8 cellular contexts compared by ENCODE assay signal in genomic region chrX:46704767-46705386, GRCh38. TPM values are rescaled to one million over a fixed set of nuclear protein-coding genes. Genes with fewer than 3 reads are reported as not detected.
DNase-seq lines count a peak whose midpoint lies in the region; ATAC-seq and TF ChIP-seq lines count a peak whose summit lies in the region.

No MANE protein-coding gene starts in this region.

- no peak for TF ChIP-seq CTCF in upper lobe of left lung (IDR thresholded peaks at IDR 0.05)

- no peak overlapping the region for H3K9ac ChIP-seq in neuronal stem cell (ENCODE audit: low read depth, low read length, poor library complexity)

- 63 to 80% methylated on average over 3 of the region's 3 CpGs for WGBS in upper lobe of left lung, 2 donors
- no CpG with 5 or more reads among the region's 3 CpGs for WGBS in neuronal stem cell (ENCODE audit: extremely low coverage in 2 of 2, insufficient read length in 2 of 2, insufficient replicate concordance in 1 of 2), 2 donors

- no peak overlapping the region for H2AFZ ChIP-seq in neuronal stem cell (ENCODE audit: low read length)

- H2BK12ac ChIP-seq in neuronal stem cell (ENCODE audit: low read length), result no peak overlapping the region

- H3K27ac ChIP-seq in upper lobe of left lung (no peak overlapping the region), neuronal stem cell (replicated peaks; ENCODE audit: low read length) (no peak overlapping the region)

- no peak overlapping the region for H2AK5ac ChIP-seq in neuronal stem cell (ENCODE audit: low read depth, low read length)

- TF ChIP-seq EP300 in upper lobe of left lung (IDR thresholded peaks at IDR 0.05), result no peak

- no peak overlapping the region for H2BK15ac ChIP-seq in neuronal stem cell (ENCODE audit: low read length)

- no peaks in the 10 kb centered on the region for H3K27me3 Mint-ChIP-seq in activated T-helper 1 cell treated with anti-CD3 and anti-CD28 coated beads, Interleukin-12 subunit alpha, Interleukin-12 subunit beta, Interleukin-2, Interleukin-4 antibody, amounts not matched to agents 30 ng/mL and 10 ng/mL and 1 ng/mL, durations not matched to agents 14 hours and 24 hours and 36 hours (ENCODE audit: insufficient read depth)

- DNase-seq in AG20443 (ENCODE audit: low spot score) (peak; percentile 12), NCI-H524 treated with DMSO at 0.1 percent for 48 hours (lab: John Stamatoyannopoulos, UW) (no peak), upper lobe of left lung (no peak), neuronal stem cell (ENCODE audit: low spot score) (no peak)
- peak; percentile 32 for DNase-seq in activated T-helper 1 cell treated with anti-CD3 and anti-CD28 coated beads, Interleukin-12 subunit alpha, Interleukin-12 subunit beta, Interleukin-2, Interleukin-4 antibody, amounts not matched to agents 30 ng/mL and 10 ng/mL and 1 ng/mL, durations not matched to agents 14 hours and 24 hours and 36 hours (ENCODE audit: low spot score)
- peak; percentile 2 to 21 for DNase-seq in stimulated activated CD8-positive, alpha-beta memory T cell treated with anti-CD3 and anti-CD28 coated beads, Interleukin-7, amount 100 ng/mL, for 48 hours (ENCODE audit: extremely low read depth in 1 of 2, low read depth in 1 of 2)

- ATAC-seq in GM19395 (IDR thresholded peaks at IDR 0.05; ENCODE audit: unreplicated experiment) (peak; percentile 96), HG03342 (IDR thresholded peaks at IDR 0.05; ENCODE audit: unreplicated experiment) (peak; percentile 90), upper lobe of left lung (ENCODE audit: low FRiP score in 2 of 2) (no peak)

- no peak overlapping the region for H3K23ac ChIP-seq in neuronal stem cell (ENCODE audit: low read depth, low read length, poor library complexity)

- no peak overlapping the region for H4K91ac ChIP-seq in neuronal stem cell (ENCODE audit: low read depth, low read length, poor library complexity)

- H2BK5ac ChIP-seq in neuronal stem cell (ENCODE audit: low read length), result no peak overlapping the region

- no peak overlapping the region for H2BK120ac ChIP-seq in neuronal stem cell (ENCODE audit: low read depth, low read length)

- H3K36me3 Mint-ChIP-seq in activated T-helper 1 cell treated with anti-CD3 and anti-CD28 coated beads, Interleukin-12 subunit alpha, Interleukin-12 subunit beta, Interleukin-2, Interleukin-4 antibody, amounts not matched to agents 30 ng/mL and 10 ng/mL and 1 ng/mL, durations not matched to agents 14 hours and 24 hours and 36 hours (ENCODE audit: low read depth), result peaks cover 20% of the 10 kb centered on the region

- no peaks in the 10 kb centered on the region for H3K9me3 Mint-ChIP-seq in activated T-helper 1 cell treated with anti-CD3 and anti-CD28 coated beads, Interleukin-12 subunit alpha, Interleukin-12 subunit beta, Interleukin-2, Interleukin-4 antibody, amounts not matched to agents 30 ng/mL and 10 ng/mL and 1 ng/mL, durations not matched to agents 14 hours and 24 hours and 36 hours

- no peak overlapping the region for H3K14ac ChIP-seq in neuronal stem cell (ENCODE audit: low read length)

- H3K4me3 Mint-ChIP-seq in activated T-helper 1 cell treated with anti-CD3 and anti-CD28 coated beads, Interleukin-12 subunit alpha, Interleukin-12 subunit beta, Interleukin-2, Interleukin-4 antibody, amounts not matched to agents 30 ng/mL and 10 ng/mL and 1 ng/mL, durations not matched to agents 14 hours and 24 hours and 36 hours, result peak overlapping the region; percentile 64

- H3K18ac ChIP-seq in neuronal stem cell (ENCODE audit: low read length), result no peak overlapping the region

- H3K9me3 ChIP-seq in upper lobe of left lung, result no peaks in the 10 kb centered on the region
- no peaks in the 10 kb centered on the region for H3K9me3 ChIP-seq in neuronal stem cell (replicated peaks in 1 of 2; ENCODE audit: control insufficient read depth in 2 of 2, insufficient read depth in 1 of 2, low read depth in 1 of 2, low read length in 2 of 2)

- no peak overlapping the region for H3K4ac ChIP-seq in neuronal stem cell (ENCODE audit: low read length)

- no peak overlapping the region for H4K8ac ChIP-seq in neuronal stem cell (ENCODE audit: low read depth, low read length)

- no peak overlapping the region for H3K4me2 ChIP-seq in neuronal stem cell (ENCODE audit: insufficient read depth, low read length, poor library complexity, severe bottlenecking)

- H3K36me3 ChIP-seq in upper lobe of left lung (no peaks in the 10 kb centered on the region), neuronal stem cell (replicated peaks in 1 of 2; ENCODE audit: control insufficient read depth in 2 of 2, insufficient read depth in 2 of 2, low read length in 2 of 2) (no peaks in the 10 kb centered on the region)

- intact Hi-C loops in activated T-helper 1 cell treated with anti-CD3 and anti-CD28 coated beads, Interleukin-12 subunit alpha, Interleukin-12 subunit beta, Interleukin-2, Interleukin-4 antibody, amounts not matched to agents 30 ng/mL and 10 ng/mL and 1 ng/mL, durations not matched to agents 14 hours and 24 hours and 36 hours (cut with micrococcal nuclease), result loop anchor here (1.0 to 10.0 kb wide), 6 partner anchors 8 to 260 kb away; partner anchors contain the start of gene CHST7

- no peaks in the 10 kb centered on the region for H3K4me1 ChIP-seq in upper lobe of left lung
- H3K4me1 ChIP-seq in neuronal stem cell (ENCODE audit: control insufficient read depth in 2 of 2, insufficient read depth in 1 of 2, low read depth in 1 of 2, low read length in 2 of 2), result no peaks in the 10 kb centered on the region

- H3K4me1 Mint-ChIP-seq in activated T-helper 1 cell treated with anti-CD3 and anti-CD28 coated beads, Interleukin-12 subunit alpha, Interleukin-12 subunit beta, Interleukin-2, Interleukin-4 antibody, amounts not matched to agents 30 ng/mL and 10 ng/mL and 1 ng/mL, durations not matched to agents 14 hours and 24 hours and 36 hours (ENCODE audit: low read depth), result peaks cover 58% of the 10 kb centered on the region

- H3K4me3 ChIP-seq in upper lobe of left lung, result no peak overlapping the region
- no peak overlapping the region for H3K4me3 ChIP-seq in neuronal stem cell (ENCODE audit: low read length in 2 of 2)

- no peaks in the 10 kb centered on the region for H3K79me1 ChIP-seq in neuronal stem cell (ENCODE audit: low read depth, low read length)

- no peak for TF ChIP-seq POLR2A in upper lobe of left lung (IDR thresholded peaks at IDR 0.05)

- peak overlapping the region; percentile 88 for H3K27ac Mint-ChIP-seq in activated T-helper 1 cell treated with anti-CD3 and anti-CD28 coated beads, Interleukin-12 subunit alpha, Interleukin-12 subunit beta, Interleukin-2, Interleukin-4 antibody, amounts not matched to agents 30 ng/mL and 10 ng/mL and 1 ng/mL, durations not matched to agents 14 hours and 24 hours and 36 hours

- H3K27me3 ChIP-seq in upper lobe of left lung (no peaks in the 10 kb centered on the region), neuronal stem cell (ENCODE audit: control insufficient read depth in 3 of 3, insufficient read depth in 3 of 3, low read depth in 1 of 3, low read length in 3 of 3) (peaks cover 0 to 4% (median 0%) of the 10 kb centered on the region in 3 experiments)

RNA-seq across cellular contexts. Expression of gene SLC9A7, which starts 54.0 kb away (rescaled TPM):
- 36.9 and 39.6 TPM in 2 replicates for total RNA-seq in activated T-helper 1 cell treated with anti-CD3 and anti-CD28 coated beads, Interleukin-12 subunit alpha, Interleukin-12 subunit beta, Interleukin-2, Interleukin-4 antibody, amounts not matched to agents 30 ng/mL and 10 ng/mL and 1 ng/mL, durations not matched to agents 14 hours and 24 hours and 36 hours
- total RNA-seq in upper lobe of left lung, result 1 to 10 TPM; 4.6 to 9.0 (median 6.4) TPM
- 1.2 TPM for polyA plus RNA-seq in neuronal stem cell (2013, experiment 1 of 2)
- polyA plus RNA-seq in neuronal stem cell (2013, experiment 2 of 2), result 1.2 TPM

Comparison
In these comparisons a context has a peak if more than half of its experiments do, and no peak if none do; other contexts are left out.
1. DNase-seq: peak in AG20443 (single experiment), activated T-helper 1 cell treated with anti-CD3 and anti-CD28 coated beads, Interleukin-12 subunit alpha, Interleukin-12 subunit beta, Interleukin-2, Interleukin-4 antibody, amounts not matched to agents 30 ng/mL and 10 ng/mL and 1 ng/mL, durations not matched to agents 14 hours and 24 hours and 36 hours (single experiment) and stimulated activated CD8-positive, alpha-beta memory T cell treated with anti-CD3 and anti-CD28 coated beads, Interleukin-7, amount 100 ng/mL, for 48 hours (2 of 2); none in NCI-H524 treated with DMSO at 0.1 percent for 48 hours (single experiment), upper lobe of left lung (0 of 2) and neuronal stem cell (single experiment).
2. ATAC-seq: peak in GM19395 (single experiment) and HG03342 (single experiment); none in upper lobe of left lung (0 of 2).